Comparison of ENCODE assay signal across 28 cellular contexts in the genomic region with DNA sequence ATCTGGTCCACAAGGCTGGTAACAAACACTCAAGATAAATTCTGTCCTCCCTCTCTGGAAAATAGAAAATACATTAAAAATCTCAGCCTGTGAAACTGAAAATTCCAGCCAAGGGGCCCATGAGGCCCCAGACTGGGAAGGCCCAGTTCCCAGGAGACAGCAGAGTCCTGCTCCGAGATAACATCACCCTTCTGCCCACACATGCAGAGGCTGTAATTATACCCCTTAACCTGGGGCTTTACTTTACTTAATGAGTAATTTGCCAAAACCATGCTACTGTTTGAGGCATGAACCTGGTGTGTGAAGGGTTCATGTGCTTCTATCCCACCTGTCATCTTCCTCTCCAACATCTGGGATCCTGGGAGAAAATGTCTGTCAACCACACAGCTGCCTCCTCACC.
"Had no signal": no experiment of that assay in that cellular context is flagged by ENCODE, and none has a peak within 500 bp of the region (broad histone marks: within the 10 kb centered on the region; RNA-seq: fewer than 3 reads in every experiment).

No MANE protein-coding gene starts in this region.

- H3K4me1 Mint-ChIP-seq: activated naive CD4-positive, alpha-beta T cell treated with anti-CD3 and anti-CD28 coated beads, Interleukin-2, amount 10 ng/mL, durations not matched to agents 7 days and 5 days; activated naive CD8-positive, alpha-beta T cell treated with anti-CD3 and anti-CD28 coated beads, Interleukin-2, amount 10 ng/mL, durations not matched to agents 7 days and 5 days; stimulated activated naive B cell treated with anti-CD40 and anti-IgM and Interleukin-4, amounts not matched to agents 10 μg/mL and 1 μg/mL and 100 μg/mL, for 72 hours had no signal

- ATAC-seq: activated CD4-positive, CD25-positive, alpha-beta regulatory T cell treated with anti-CD3 and anti-CD28 coated beads, Interleukin-2, amount 50 U/mL, for 24 hours; effector memory CD8-positive, alpha-beta T cell; gastrocnemius medialis; left colon; psoas muscle; stimulated activated naive B cell treated with anti-CD40 and anti-IgM and Interleukin-4, amounts not matched to agents 10 μg/mL and 1 μg/mL and 100 μg/mL, for 72 hours had no signal

- H3K9me3 Mint-ChIP-seq: activated CD4-positive, alpha-beta memory T cell treated with anti-CD3 and anti-CD28 coated beads for 36 hours; activated naive CD4-positive, alpha-beta T cell treated with anti-CD3 and anti-CD28 coated beads, Interleukin-2, amount 10 ng/mL, durations not matched to agents 7 days and 5 days; activated naive CD8-positive, alpha-beta T cell treated with anti-CD3 and anti-CD28 coated beads, Interleukin-2, amount 10 ng/mL, durations not matched to agents 7 days and 5 days; activated T-cell treated with anti-CD3 and anti-CD28 coated beads, Interleukin-2, amount 50 U/mL, for 24 hours; effector memory CD8-positive, alpha-beta T cell; mesothelial cell of epicardium; T-helper 1 cell treated with Interleukin-12 subunit alpha and Interleukin-12 subunit beta and Interleukin-4 antibody, amounts not matched to agents 30 μg/mL and 1 μg/mL, for 36 hours had no signal

- H3K36me3 Mint-ChIP-seq: activated CD4-positive, alpha-beta memory T cell treated with anti-CD3 and anti-CD28 coated beads for 36 hours; activated naive CD4-positive, alpha-beta T cell treated with anti-CD3 and anti-CD28 coated beads, Interleukin-2, amount 10 ng/mL, durations not matched to agents 7 days and 5 days; activated naive CD8-positive, alpha-beta T cell treated with anti-CD3 and anti-CD28 coated beads, Interleukin-2, amount 10 ng/mL, durations not matched to agents 7 days and 5 days; mesothelial cell of epicardium had no signal

- H3K4me3 Mint-ChIP-seq: activated CD4-positive, alpha-beta memory T cell treated with anti-CD3 and anti-CD28 coated beads for 36 hours; activated naive CD4-positive, alpha-beta T cell treated with anti-CD3 and anti-CD28 coated beads, Interleukin-2, amount 10 ng/mL, durations not matched to agents 7 days and 5 days; activated naive CD8-positive, alpha-beta T cell treated with anti-CD3 and anti-CD28 coated beads, Interleukin-2, amount 10 ng/mL, durations not matched to agents 7 days and 5 days; activated T-cell treated with anti-CD3 and anti-CD28 coated beads, Interleukin-2, amount 50 U/mL, for 24 hours; brain; effector memory CD8-positive, alpha-beta T cell; mesothelial cell of epicardium; naive B cell; stimulated activated naive B cell treated with anti-CD40 and anti-IgM and Interleukin-4, amounts not matched to agents 10 μg/mL and 1 μg/mL and 100 μg/mL, for 72 hours; T-helper 1 cell treated with Interleukin-12 subunit alpha and Interleukin-12 subunit beta and Interleukin-4 antibody, amounts not matched to agents 30 μg/mL and 1 μg/mL, for 36 hours had no signal

- H3K27me3 Mint-ChIP-seq: activated CD4-positive, alpha-beta memory T cell treated with anti-CD3 and anti-CD28 coated beads for 36 hours; activated naive CD4-positive, alpha-beta T cell treated with anti-CD3 and anti-CD28 coated beads, Interleukin-2, amount 10 ng/mL, durations not matched to agents 7 days and 5 days; activated T-cell treated with anti-CD3 and anti-CD28 coated beads, Interleukin-2, amount 50 U/mL, for 24 hours had no signal

- H3K27ac Mint-ChIP-seq: activated CD4-positive, alpha-beta memory T cell treated with anti-CD3 and anti-CD28 coated beads for 36 hours; activated naive CD4-positive, alpha-beta T cell treated with anti-CD3 and anti-CD28 coated beads, Interleukin-2, amount 10 ng/mL, durations not matched to agents 7 days and 5 days; activated naive CD8-positive, alpha-beta T cell treated with anti-CD3 and anti-CD28 coated beads, Interleukin-2, amount 10 ng/mL, durations not matched to agents 7 days and 5 days; activated T-cell treated with anti-CD3 and anti-CD28 coated beads, Interleukin-2, amount 50 U/mL, for 24 hours; brain; effector memory CD8-positive, alpha-beta T cell; mesothelial cell of epicardium; naive B cell; stimulated activated naive B cell treated with anti-CD40 and anti-IgM and Interleukin-4, amounts not matched to agents 10 μg/mL and 1 μg/mL and 100 μg/mL, for 72 hours; T-helper 1 cell treated with Interleukin-12 subunit alpha and Interleukin-12 subunit beta and Interleukin-4 antibody, amounts not matched to agents 30 μg/mL and 1 μg/mL, for 36 hours had no signal

- DNase-seq: activated CD4-positive, alpha-beta memory T cell treated with anti-CD3 and anti-CD28 coated beads for 36 hours; activated CD4-positive, alpha-beta T cell treated with anti-CD3 and anti-CD28 coated beads for 48 hours; activated CD8-positive, alpha-beta memory T cell treated with anti-CD3 and anti-CD28 coated beads, Interleukin-2, amount 50 U/mL, for 48 hours; activated gamma-delta T cell; activated naive CD4-positive, alpha-beta T cell treated with anti-CD3 and anti-CD28 coated beads, Interleukin-2, amount 10 ng/mL, durations not matched to agents 7 days and 5 days; activated naive CD8-positive, alpha-beta T cell treated with anti-CD3 and anti-CD28 coated beads, Interleukin-2, amount 10 ng/mL, durations not matched to agents 7 days and 5 days; activated T-cell treated with anti-CD3 and anti-CD28 coated beads, Interleukin-2, amount 50 U/mL, for 24 hours; cortex of kidney; effector memory CD8-positive, alpha-beta T cell; erythroblast; gastrocnemius medialis; glutamatergic neuron; kidney; left colon; mammary epithelial cell; naive B cell; psoas muscle; stimulated activated CD4-positive, alpha-beta T cell treated with anti-CD3 and anti-CD28 coated beads, Interleukin-15, amount 100 ng/mL, for 24 hours; stimulated activated CD4-positive, alpha-beta T cell treated with anti-CD3 and anti-CD28 coated beads, Interleukin-2, amount 100 ng/mL, for 24 hours; stimulated activated naive B cell treated with anti-CD40 and anti-IgM and Interleukin-4, amounts not matched to agents 10 μg/mL and 1 μg/mL and 100 μg/mL, for 72 hours; stomach; T1000; tibial artery; WERI-Rb-1 had no signal
